Comparison of ENCODE assay signal across 8 cellular contexts in the genomic region with DNA sequence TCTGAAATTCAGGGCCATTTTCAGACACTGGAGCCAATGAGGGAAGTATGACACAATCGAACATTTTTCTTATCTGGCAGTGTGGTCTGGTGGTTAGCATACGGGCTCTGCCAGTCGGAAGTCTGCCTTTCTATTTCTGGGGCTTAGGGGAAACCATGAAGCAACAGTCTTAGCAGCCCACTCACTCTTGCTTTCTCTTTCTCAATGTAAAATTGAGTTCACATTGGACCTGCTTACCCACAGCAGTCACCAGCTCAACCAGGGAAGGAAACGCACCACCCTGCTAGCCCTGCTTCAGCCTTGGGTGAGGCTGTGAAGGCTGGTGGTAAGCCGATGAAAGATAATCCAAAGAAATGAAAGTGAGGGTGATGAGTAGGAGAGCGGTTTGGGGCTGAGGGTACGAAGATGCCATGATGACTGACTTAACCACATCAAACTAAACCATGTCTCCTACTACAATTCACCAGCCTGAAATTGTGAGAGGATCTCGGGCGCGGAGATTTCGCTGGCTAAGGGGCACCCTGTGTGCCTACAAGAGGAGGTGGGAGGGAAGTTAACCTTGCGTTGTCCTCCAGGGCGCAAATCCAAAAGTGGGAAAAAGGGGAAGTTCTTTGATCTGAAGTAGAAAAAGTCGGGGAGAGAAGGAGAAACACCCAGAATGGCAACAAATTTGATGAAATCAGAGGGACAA.
DNase-seq lines count a peak whose midpoint lies in the region; ATAC-seq and TF ChIP-seq lines count a peak whose summit lies in the region.

No MANE protein-coding gene starts in this region.

- DNase-seq in T-helper 9 cell (peak; percentile 10), cardiac fibroblast (ENCODE audit: low read depth in 2 of 2) (peak; percentile 29 to 67), NCI-H187 (lab: John Stamatoyannopoulos, UW) (no peak), NCI-H748 (lab: John Stamatoyannopoulos, UW; ENCODE audit: unreplicated experiment) (no peak), inferior parietal cortex (ENCODE audit: extremely low spot score) (no peak)
- peak; percentile 76 to 78 for DNase-seq in stimulated activated CD4-positive, alpha-beta T cell treated with anti-CD3 and anti-CD28 coated beads, Interleukin-2, amount 100 ng/mL, for 24 hours

- ATAC-seq in GM18909 (IDR thresholded peaks at IDR 0.05; ENCODE audit: poor library complexity, unreplicated experiment) (peak; percentile 81), HG03095 (IDR thresholded peaks at IDR 0.05; ENCODE audit: unreplicated experiment) (peak; percentile 72)

- TF ChIP-seq CTCF in cardiac fibroblast (IDR thresholded peaks at IDR 0.05; ENCODE audit: low read depth, low read length) = no peak

- no peak overlapping the region for H3K4me3 ChIP-seq in cardiac fibroblast (replicated peaks in 1 of 2; ENCODE audit: low read depth in 2 of 2, low read length in 2 of 2)

Comparison
In these comparisons a context has a peak if more than half of its experiments do, and no peak if none do; other contexts are left out.
1. DNase-seq: peak in T-helper 9 cell (single experiment), cardiac fibroblast (2 of 2) and stimulated activated CD4-positive, alpha-beta T cell treated with anti-CD3 and anti-CD28 coated beads, Interleukin-2, amount 100 ng/mL, for 24 hours (2 of 2); none in NCI-H187 (0 of 2), NCI-H748 (single experiment) and inferior parietal cortex (single experiment).